ENCODE assay signal across 20 cellular contexts in genomic region chr13:110281736-110282135, GRCh38. TPM values are rescaled to one million over a fixed set of nuclear protein-coding genes. Genes with fewer than 3 reads are reported as not detected.
DNase-seq lines count a peak whose midpoint lies in the region; TF ChIP-seq lines count a peak whose summit lies in the region.
"Had no signal": no experiment of that assay in that cellular context is flagged by ENCODE, and none has a peak within 500 bp of the region (broad histone marks: within the 10 kb centered on the region; RNA-seq: fewer than 3 reads in every experiment).

No MANE protein-coding gene starts in this region.

- peaks cover 68% of the 10 kb centered on the region for H3K4me1 Mint-ChIP-seq in endothelial cell (ENCODE audit: unreplicated experiment)

- no peak for TF ChIP-seq POLR2A in sigmoid colon (IDR thresholded peaks at IDR 0.05)

- H3K4me3 Mint-ChIP-seq in endothelial cell (ENCODE audit: unreplicated experiment), result peak overlapping the region; percentile 44

- H3K9me3 Mint-ChIP-seq in endothelial cell (ENCODE audit: unreplicated experiment), result no peaks in the 10 kb centered on the region

- no peak overlapping the region for H3K27ac Mint-ChIP-seq in endothelial cell (ENCODE audit: unreplicated experiment)

- no peaks in the 10 kb centered on the region for H3K9me3 ChIP-seq in sigmoid colon
- no peaks in the 10 kb centered on the region for H3K9me3 ChIP-seq in tibial artery
- H3K9me3 ChIP-seq: HAP-1 had no signal

- in situ Hi-C loops in GM13976 (cut with MboI; ENCODE audit: low sequenced_read_pairs, unreplicated experiment), result no loop called here

- H3K4me3 ChIP-seq in sigmoid colon (no peak overlapping the region), tibial artery (no peak overlapping the region)
- H3K4me3 ChIP-seq: GM12878, HAP-1 had no signal

- H3K27me3 ChIP-seq in sigmoid colon (no peaks in the 10 kb centered on the region), tibial artery (no peaks in the 10 kb centered on the region)

- H3K36me3 Mint-ChIP-seq in endothelial cell (ENCODE audit: low read depth, unreplicated experiment), result peaks cover 56% of the 10 kb centered on the region

- peaks cover 10% of the 10 kb centered on the region for H3K27me3 Mint-ChIP-seq in endothelial cell (ENCODE audit: unreplicated experiment)

- H3K4me1 ChIP-seq in sigmoid colon (peaks cover 0 to 100% (median 96%) of the 10 kb centered on the region in 4 donors), tibial artery (peaks cover 0 to 99% (median 60%) of the 10 kb centered on the region in 4 donors)
- H3K4me1 ChIP-seq: HAP-1 had no signal

- peak overlapping the region; percentile 55 to 100 (median 84) for H3K27ac ChIP-seq in sigmoid colon
- H3K27ac ChIP-seq in tibial artery, result peak overlapping the region; percentile 53 to 70
- H3K27ac ChIP-seq: 22Rv1, C4-2B had no signal

- H3K36me3 ChIP-seq in sigmoid colon, result no peaks in the 10 kb centered on the region
- H3K36me3 ChIP-seq in tibial artery, result no peaks in the 10 kb centered on the region
- H3K36me3 ChIP-seq: HAP-1 had no signal

- DNase-seq in NCI-H82 (lab: John Stamatoyannopoulos, UW), result peak; percentile 44
- no peak for DNase-seq in NCI-H82 treated with DMSO at 0.1 percent for 48 hours (lab: John Stamatoyannopoulos, UW; ENCODE audit: unreplicated experiment)
- DNase-seq in endothelial cell (ENCODE audit: low spot score), result no peak
- DNase-seq in sigmoid colon, result peak; percentile 69
- DNase-seq in tibial artery, result no peak
- no peak for DNase-seq in GDM1 (lab: John Stamatoyannopoulos, UW)
- no peak for DNase-seq in SIG-M5 (lab: John Stamatoyannopoulos, UW)
- no peak for DNase-seq in GM13976 (ENCODE audit: low spot score)
- DNase-seq: COR-L47, DMS53, KG1, NCI-H1048, NCI-H2227 treated with DMSO at 0.1 percent for 48 hours, NCI-H524 treated with DMSO at 0.1 percent for 48 hours, OCI-M1, RPMI8226 had no signal

- WGBS in sigmoid colon, 2 donors, result 86 to 94% methylated on average over 5 of the region's 5 CpGs

- TF ChIP-seq CTCF in endothelial cell (IDR thresholded peaks at IDR 0.05; ENCODE audit: unreplicated experiment), result no peak
- TF ChIP-seq CTCF in sigmoid colon (IDR thresholded peaks at IDR 0.05), result no peak
- TF ChIP-seq CTCF in tibial artery (IDR thresholded peaks at IDR 0.05), result no peak
- no peak for TF ChIP-seq CTCF in GM13976 (IDR thresholded peaks at IDR 0.05; ENCODE audit: borderline replicate concordance, control extremely low read depth, extremely low read depth, insufficient read depth, missing control alignments)

- no peak for TF ChIP-seq EP300 in sigmoid colon (IDR thresholded peaks at IDR 0.05)

- intact Hi-C loops in sigmoid colon (cut with DNase I) (no loop called here), tibial artery (cut with DNase I; ENCODE audit: low total_unique reads) (no loop called here)

RNA-seq across cellular contexts. Expression of gene COL4A1, which starts 25.2 kb away (rescaled TPM):
- 2,720 TPM for total RNA-seq in endothelial cell (ENCODE audit: unreplicated experiment)
- 100 to 1,000 TPM; 235 to 598 (median 350) TPM for total RNA-seq in sigmoid colon
- 10 to 100 TPM in 2 of 3 donors, 1 to 10 TPM in 1; 9.2 to 60.5 (median 10.8) TPM for polyA plus RNA-seq in sigmoid colon

RNA-seq across cellular contexts. Expression of gene COL4A2, which starts 25.3 kb away (rescaled TPM):
- total RNA-seq in endothelial cell (ENCODE audit: unreplicated experiment), result 1,556 TPM
- 1,000 to 10,000 TPM in 1 of 4 donors, 100 to 1,000 TPM in 3; 306 to 1,039 (median 489) TPM for total RNA-seq in sigmoid colon
- polyA plus RNA-seq in sigmoid colon, result 10 to 100 TPM; 24.0 to 83.5 (median 25.2) TPM

Comparison
In these comparisons a context has a peak if more than half of its experiments do, and no peak if none do; other contexts are left out.
1. DNase-seq: peak in NCI-H82 (single experiment) and sigmoid colon (single experiment); none in NCI-H82 treated with DMSO at 0.1 percent for 48 hours (single experiment), endothelial cell (single experiment), tibial artery (0 of 2), GDM1 (single experiment), SIG-M5 (single experiment) and GM13976 (single experiment).